In genomic region chr14:104096751-104097700, GRCh38 we compare ENCODE assay signal across 17 cellular contexts. TPM values are rescaled to one million over a fixed set of nuclear protein-coding genes. Genes with fewer than 3 reads are reported as not detected.
A peak's percentile ranks its signal among the peaks of the same experiment; 100 is the strongest.
DNase-seq lines count a peak whose midpoint lies in the region; ATAC-seq and TF ChIP-seq lines count a peak whose summit lies in the region.
"Had no signal": no experiment of that assay in that cellular context is flagged by ENCODE, and none has a peak within 500 bp of the region (broad histone marks: within the 10 kb centered on the region; RNA-seq: fewer than 3 reads in every experiment).

No MANE protein-coding gene starts in this region.

- no peaks in the 10 kb centered on the region for H3K9me2 ChIP-seq in SK-N-SH

- no peak overlapping the region for H3K9ac ChIP-seq in SK-N-SH

- H4K20me1 ChIP-seq in SK-N-SH (ENCODE audit: insufficient read depth) = no peaks in the 10 kb centered on the region

- H3K4me3 Mint-ChIP-seq in natural killer cell = no peak overlapping the region
- H3K4me3 Mint-ChIP-seq: activated T-cell treated with anti-CD3 and anti-CD28 coated beads, Interleukin-2, amount 50 U/mL, for 4 hours; nephron had no signal

- H3K4me2 ChIP-seq in SK-N-SH = no peak overlapping the region

- H3K9me3 ChIP-seq in SK-N-SH = no peaks in the 10 kb centered on the region
- no peaks in the 10 kb centered on the region for H3K9me3 ChIP-seq in right cardiac atrium (ENCODE audit: control insufficient read depth, low read length)
- H3K9me3 ChIP-seq in upper lobe of right lung = no peaks in the 10 kb centered on the region
- H3K9me3 ChIP-seq: SJSA1, upper lobe of left lung had no signal

- H3K9me3 Mint-ChIP-seq in natural killer cell = no peaks in the 10 kb centered on the region
- H3K9me3 Mint-ChIP-seq: activated T-cell treated with anti-CD3 and anti-CD28 coated beads, Interleukin-2, amount 50 U/mL, for 4 hours; nephron had no signal

- H3K27me3 ChIP-seq in SK-N-SH (ENCODE audit: insufficient read depth) = no peaks in the 10 kb centered on the region
- H3K27me3 ChIP-seq in right cardiac atrium (ENCODE audit: control insufficient read depth, insufficient read depth) = no peaks in the 10 kb centered on the region
- peaks cover 9% of the 10 kb centered on the region for H3K27me3 ChIP-seq in upper lobe of right lung
- H3K27me3 ChIP-seq: SJSA1, upper lobe of left lung had no signal

- TF ChIP-seq CTCF in SK-N-SH (IDR thresholded peaks at IDR 0.05) = no peak; the same call in 1 of the 2 replicates
- TF ChIP-seq CTCF in upper lobe of right lung (IDR thresholded peaks at IDR 0.05) = no peak
- no peak for TF ChIP-seq CTCF in natural killer cell (IDR thresholded peaks at IDR 0.05)

- peaks cover 0 to 14% of the 10 kb centered on the region in 2 experiments; a peak in 1 of 4 replicates for H3K4me1 ChIP-seq in SK-N-SH (ENCODE audit: control insufficient read depth in 1 of 2, insufficient read depth in 2 of 2, low read depth in 1 of 2, low read length in 1 of 2)
- no peaks in the 10 kb centered on the region for H3K4me1 ChIP-seq in right cardiac atrium (ENCODE audit: control insufficient read depth, insufficient read depth, low read length)
- H3K4me1 ChIP-seq in upper lobe of right lung = peaks cover 9% of the 10 kb centered on the region
- H3K4me1 ChIP-seq: SJSA1 had no signal

- H3K36me3 ChIP-seq in SK-N-SH (replicated peaks in 1 of 2; ENCODE audit: control insufficient read depth in 1 of 2, insufficient read depth in 2 of 2, low read length in 1 of 2) (no peaks in the 10 kb centered on the region), upper lobe of right lung (no peaks in the 10 kb centered on the region)
- H3K36me3 ChIP-seq: SJSA1, upper lobe of left lung had no signal

- DNase-seq in SK-N-SH = no peak
- peak; percentile 10 for DNase-seq in NCI-H526 treated with DMSO at 0.1 percent for 48 hours (lab: John Stamatoyannopoulos, UW)
- DNase-seq in right cardiac atrium = peak; percentile 7 to 51 (median 37)
- peak; percentile 61 for DNase-seq in upper lobe of right lung
- no peak for DNase-seq in natural killer cell
- DNase-seq: activated CD4-positive, CD25-positive, alpha-beta regulatory T cell treated with anti-CD3 and anti-CD28 coated beads, Interleukin-2, amount 50 U/mL, for 72 hours; activated T-cell treated with anti-CD3 and anti-CD28 coated beads, Interleukin-2, amount 50 U/mL, for 4 hours; amygdala; foreskin fibroblast; NCI-H2227 treated with DMSO at 0.1 percent for 48 hours; small intestine had no signal

- POLR2A ChIA-PET in SK-N-SH (lab: Yijun Ruan, JAX) = no interaction called here

- ATAC-seq in SK-N-SH treated with all-trans-retinoic acid at 6 μM for 48 hours (0 out of 3 replicates have a peak, but pooled peaks have one; percentile 18), right cardiac atrium (no peak), upper lobe of right lung (no peak), GM21576 (IDR thresholded peaks at IDR 0.05; ENCODE audit: unreplicated experiment) (no peak), GM19463 (IDR thresholded peaks at IDR 0.05; ENCODE audit: unreplicated experiment) (no peak), natural killer cell (no peak)
- ATAC-seq: activated T-cell treated with anti-CD3 and anti-CD28 coated beads, Interleukin-2, amount 50 U/mL, for 4 hours had no signal

- H3K27ac ChIP-seq in SK-N-SH (ENCODE audit: low read depth in 2 of 2, low read length in 1 of 2) = no peak overlapping the region
- H3K27ac ChIP-seq in right cardiac atrium (ENCODE audit: low read length) = no peak overlapping the region
- no peak overlapping the region for H3K27ac ChIP-seq in upper lobe of right lung
- H3K27ac ChIP-seq: SJSA1, upper lobe of left lung had no signal

- peaks cover 5 to 7% of the 10 kb centered on the region in 2 donors for H3K4me1 Mint-ChIP-seq in natural killer cell
- H3K4me1 Mint-ChIP-seq: nephron had no signal

- peaks cover 0 to 3% of the 10 kb centered on the region in 2 donors for H3K27me3 Mint-ChIP-seq in natural killer cell (ENCODE audit: low read depth in 2 of 2)

- no peak overlapping the region for H2AFZ ChIP-seq in SK-N-SH (ENCODE audit: low read depth)

- intact Hi-C loops in right cardiac atrium (cut with DNase I) = no loop called here
- intact Hi-C loops in upper lobe of right lung (cut with DNase I) = no loop called here
- intact Hi-C loops in natural killer cell (cut with micrococcal nuclease) = no loop called here

- 68% methylated on average over 15 of the region's 25 CpGs for WGBS in SK-N-SH (ENCODE audit: low lambda C conversion rate)
- WGBS in right cardiac atrium = 78% methylated on average over 25 of the region's 25 CpGs

- H3K4me3 ChIP-seq in SK-N-SH (ENCODE audit: low read depth in 2 of 2, low read length in 1 of 2) (no peak overlapping the region), right cardiac atrium (ENCODE audit: low read length) (no peak overlapping the region), upper lobe of right lung (no peak overlapping the region)
- H3K4me3 ChIP-seq: SJSA1, upper lobe of left lung had no signal

- H3K27ac Mint-ChIP-seq in natural killer cell = no peak overlapping the region
- H3K27ac Mint-ChIP-seq: nephron had no signal

- no peak for TF ChIP-seq RAD21 in SK-N-SH (IDR thresholded peaks at IDR 0.05; ENCODE audit: low read length)

- no peaks in the 10 kb centered on the region for H3K36me3 Mint-ChIP-seq in natural killer cell

- CTCF ChIA-PET in SK-N-SH (lab: Yijun Ruan, JAX) = interaction anchor here (0.8 to 5.5 kb wide), 10 partner anchors 9 to 543 kb away, joined by 3 to 32 read pairs (median 4); no protein-coding TSS in a partner anchor

- no peaks in the 10 kb centered on the region for H3F3A ChIP-seq in SK-N-SH (replicated peaks; ENCODE audit: insufficient read depth)

- H3K79me2 ChIP-seq in SK-N-SH (ENCODE audit: insufficient read depth) = no peaks in the 10 kb centered on the region

- no peak for TF ChIP-seq EP300 in SK-N-SH (IDR thresholded peaks at IDR 0.05; ENCODE audit: borderline replicate concordance in 1 of 2, low read depth in 1 of 2, low read length in 1 of 2)

TF ChIP-seq in SK-N-SH treated with all-trans-retinoic acid at 6 μM for 48 hours, 23 proteins besides CTCF, POLR2A, EP300 and RAD21:
- TF ChIP-seq TOX (CRISPR knock-in tag; IDR thresholded peaks at IDR 0.05; ENCODE audit: borderline replicate concordance) = no peak
- no peak for TF ChIP-seq CSRNP3 (CRISPR knock-in tag; IDR thresholded peaks at IDR 0.05)
- no peak for TF ChIP-seq ZFP30 (CRISPR knock-in tag; IDR thresholded peaks at IDR 0.05)

TF ChIP-seq in SK-N-SH, 30 proteins besides CTCF, POLR2A, EP300 and RAD21 (continues in another document):
- TF ChIP-seq MAX (IDR thresholded peaks at IDR 0.05; ENCODE audit: low read depth) (no peak), USF2 (IDR thresholded peaks at IDR 0.05; ENCODE audit: borderline replicate concordance, low read depth, low read length) (no peak), MXI1 (IDR thresholded peaks at IDR 0.05; ENCODE audit: low read depth, low read length) (no peak), NRF1 (IDR thresholded peaks at IDR 0.05; ENCODE audit: low read depth, low read length) (no peak), JUND (IDR thresholded peaks at IDR 0.05) (no peak), NFIC (IDR thresholded peaks at IDR 0.05; ENCODE audit: borderline replicate concordance) (no peak), TCF12 (IDR thresholded peaks at IDR 0.05) (no peak), REST (IDR thresholded peaks at IDR 0.05; ENCODE audit: low read depth, low read length) (no peak), FOXJ3 (CRISPR knock-in tag; IDR thresholded peaks at IDR 0.05) (no peak)

RNA-seq across cellular contexts. Expression of gene ASPG, which starts 11.5 kb away (rescaled TPM):
- polyA plus RNA-seq in SK-N-SH (2012; rRNA removed) (not detected in 2 replicates), right cardiac atrium (99.1 TPM)
- polyA plus RNA-seq in SK-N-SH (2012; cell fraction: cytosol; rRNA removed) = not detected in 2 replicates
- 0.01 TPM in 1 of 2 replicates, not detected in the other for polyA plus RNA-seq in SK-N-SH (2012; cell fraction: nucleus; rRNA removed)
- total RNA-seq in right cardiac atrium (100 to 1,000 TPM; 169 to 307 (median 208) TPM), upper lobe of right lung (5.3 TPM), natural killer cell (not detected)
- total RNA-seq: SJSA1 had no signal

RNA-seq across cellular contexts. Expression of gene KIF26A, which starts 41.4 kb away (rescaled TPM):
- polyA plus RNA-seq in SK-N-SH (2012; rRNA removed) (1.4 and 1.7 TPM in 2 replicates), right cardiac atrium (7.1 TPM)
- 0.79 and 1.5 TPM in 2 replicates for polyA plus RNA-seq in SK-N-SH (2012; cell fraction: cytosol; rRNA removed)
- polyA plus RNA-seq in SK-N-SH (2012; cell fraction: nucleus; rRNA removed) = 2.1 and 4.0 TPM in 2 replicates
- total RNA-seq in right cardiac atrium (10 to 100 TPM in 2 of 4 donors, 1 to 10 TPM in 2; 7.9 to 10.6 (median 9.9) TPM), upper lobe of right lung (5.9 TPM), natural killer cell (not detected)

Comparison
In these comparisons a context has a peak if more than half of its experiments do, and no peak if none do; other contexts are left out.
1. DNase-seq: peak in NCI-H526 treated with DMSO at 0.1 percent for 48 hours (single experiment), right cardiac atrium (3 of 3) and upper lobe of right lung (single experiment); none in SK-N-SH (single experiment) and natural killer cell (single experiment).
2. RNA of gene ASPG, which starts 11.5 kb away (total RNA-seq): 169 to 307 TPM in right cardiac atrium; 5.3 TPM in upper lobe of right lung (single experiment) and not detected in natural killer cell; every median in the first group is over 10 times any median in the second.